9 cellular contexts compared by ENCODE assay signal in the genomic region with DNA sequence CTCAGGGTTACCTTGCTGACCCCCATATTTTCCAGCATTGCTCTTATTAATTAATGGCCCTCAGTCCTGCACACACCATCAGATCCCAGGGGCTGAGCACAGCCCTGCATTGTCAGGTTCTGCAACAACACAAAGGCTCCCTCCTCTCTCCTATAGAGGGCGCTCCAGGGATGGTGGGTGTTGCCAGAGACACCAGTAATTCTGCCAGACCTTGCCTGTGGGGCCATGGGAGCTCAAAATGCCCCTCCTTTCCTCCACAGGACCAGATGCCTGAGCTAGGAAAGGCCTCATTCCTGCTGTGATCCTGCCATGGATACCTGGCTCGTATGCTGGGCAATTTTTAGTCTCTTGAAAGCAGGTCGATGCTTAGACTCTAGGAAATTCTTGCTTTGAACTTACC. TPM values are rescaled to one million over a fixed set of nuclear protein-coding genes. Genes with fewer than 3 reads are reported as not detected.
DNase-seq lines count a peak whose midpoint lies in the region; ATAC-seq and TF ChIP-seq lines count a peak whose summit lies in the region.
"Had no signal": no experiment of that assay in that cellular context is flagged by ENCODE, and none has a peak within 500 bp of the region (broad histone marks: within the 10 kb centered on the region; RNA-seq: fewer than 3 reads in every experiment).

No MANE protein-coding gene starts in this region.

- CTCF ChIA-PET in T-cell (lab: Charles Lee), result interaction anchor here in 1 of 2 donors (1.5 kb wide), 1 partner anchor 508 kb away, joined by 4 read pairs; no protein-coding TSS in a partner anchor

- POLR2A ChIA-PET in T-cell (lab: Charles Lee), result interaction anchor here in 1 of 2 donors (0.6 kb wide), 1 partner anchor 502 kb away, joined by 3 read pairs; no protein-coding TSS in a partner anchor

- H3K9me3 Mint-ChIP-seq in T-cell (no peaks in the 10 kb centered on the region), endothelial cell (ENCODE audit: unreplicated experiment) (no peaks in the 10 kb centered on the region)

- DNase-seq in T-cell (peak in 12 of 34 experiments; percentile 4 to 44 (median 26)), endothelial cell (ENCODE audit: low spot score) (peak; percentile 28), G401 (ENCODE audit: low spot score) (no peak), NCI-H128 (lab: John Stamatoyannopoulos, UW; ENCODE audit: unreplicated experiment) (no peak), mucosa of gallbladder (ENCODE audit: low spot score) (no peak), NCI-H2107 (lab: John Stamatoyannopoulos, UW) (no peak)
- DNase-seq: NK-92 treated with Interleukin-12 subunit alpha and Interleukin-12 subunit beta, amount 100 ng/mL, for 24 hours had no signal

- H3K27ac ChIP-seq in 22Rv1, result no peak overlapping the region

- H3K4me1 Mint-ChIP-seq in T-cell (peaks cover 24 to 46% (median 24%) of the 10 kb centered on the region in 3 donors), endothelial cell (ENCODE audit: unreplicated experiment) (no peaks in the 10 kb centered on the region)

- H3K36me3 Mint-ChIP-seq in T-cell, result no peaks in the 10 kb centered on the region
- H3K36me3 Mint-ChIP-seq in endothelial cell (ENCODE audit: low read depth, unreplicated experiment), result no peaks in the 10 kb centered on the region

- H3K27ac Mint-ChIP-seq in T-cell (peak overlapping the region; percentile 53 to 70), endothelial cell (ENCODE audit: unreplicated experiment) (no peak overlapping the region)

- in situ Hi-C loops in G401 (cut with HindIII; ENCODE audit: low sequenced_read_pairs), result no loop called here

- peak in 2 of 4 experiments; percentile 36 to 50 for ATAC-seq in T-cell (replicated peaks in 1 of 4)

- TF ChIP-seq CTCF in 22Rv1 (IDR thresholded peaks at IDR 0.05), result peak; percentile 68
- peak; percentile 61 for TF ChIP-seq CTCF in GM12873 (IDR thresholded peaks at IDR 0.05; ENCODE audit: insufficient read depth, low read depth, low read length, missing control alignments)
- peak; percentile 50 for TF ChIP-seq CTCF in endothelial cell (IDR thresholded peaks at IDR 0.05; ENCODE audit: unreplicated experiment)

- H3K27me3 Mint-ChIP-seq in T-cell (peaks cover 17 to 44% of the 10 kb centered on the region in 2 donors), endothelial cell (ENCODE audit: unreplicated experiment) (peaks cover 4% of the 10 kb centered on the region)

- H3K4me3 Mint-ChIP-seq in T-cell (peak overlapping the region; percentile 65 to 69 (median 69)), endothelial cell (ENCODE audit: unreplicated experiment) (no peak overlapping the region)

RNA-seq across cellular contexts. Expression of a gene that starts 42.8 kb away (rescaled TPM):
- total RNA-seq in T-cell, result not detected
- total RNA-seq in endothelial cell (ENCODE audit: unreplicated experiment), result not detected
- not detected in 2 replicates for total RNA-seq in G401 (2014; rRNA removed; shearing (Covaris generic))
- total RNA-seq in mucosa of gallbladder, result not detected
